Comparison of ENCODE assay signal across 17 cellular contexts in the genomic region with DNA sequence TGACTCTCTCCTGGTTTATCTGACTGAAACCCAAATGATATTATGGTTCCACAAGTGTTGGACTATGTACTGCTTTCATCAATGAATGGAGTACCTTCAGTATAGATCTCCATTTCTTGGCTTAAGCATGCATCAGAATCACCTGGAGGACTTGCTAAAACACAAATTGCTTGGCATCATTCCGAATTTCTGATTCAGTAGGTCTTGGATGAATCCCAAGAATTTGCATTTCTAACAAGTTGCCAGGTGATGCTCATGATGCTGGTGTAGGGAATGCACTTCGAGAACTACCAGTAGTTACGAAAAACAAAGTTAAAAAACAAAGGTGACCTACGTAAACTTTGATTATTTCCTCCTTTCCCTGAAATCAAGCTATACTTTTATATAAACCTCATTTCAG.
DNase-seq lines count a peak whose midpoint lies in the region; ATAC-seq and TF ChIP-seq lines count a peak whose summit lies in the region.
"Had no signal": no experiment of that assay in that cellular context is flagged by ENCODE, and none has a peak within 500 bp of the region (broad histone marks: within the 10 kb centered on the region; RNA-seq: fewer than 3 reads in every experiment).

No MANE protein-coding gene starts in this region.

- no peaks in the 10 kb centered on the region for H3K36me3 Mint-ChIP-seq in activated naive CD4-positive, alpha-beta T cell treated with anti-CD3 and anti-CD28 coated beads, Interleukin-2, amount 50 U/mL, for 72 hours
- H3K36me3 Mint-ChIP-seq in natural killer cell treated with Interleukin-12 subunit alpha and Interleukin-12 subunit beta and Interleukin-15 and Interleukin-18, amount 100 ng/mL, for 72 hours, result no peaks in the 10 kb centered on the region

- H3K36me3 ChIP-seq in PC-3 (ENCODE audit: low read depth, low read length), result no peaks in the 10 kb centered on the region

- no peaks in the 10 kb centered on the region for H3K4me1 Mint-ChIP-seq in natural killer cell treated with Interleukin-12 subunit alpha and Interleukin-12 subunit beta and Interleukin-15 and Interleukin-18, amount 100 ng/mL, for 72 hours (ENCODE audit: low read depth in 2 of 2)

- H3K9me3 ChIP-seq in PC-3 (ENCODE audit: low read length), result no peaks in the 10 kb centered on the region

- H3K9me2 ChIP-seq in PC-3 (replicated peaks; ENCODE audit: low read length), result no peaks in the 10 kb centered on the region

- H3K4me1 ChIP-seq in PC-3 (ENCODE audit: insufficient read depth, low read length), result no peaks in the 10 kb centered on the region

- no peaks in the 10 kb centered on the region for H3K9me3 Mint-ChIP-seq in activated naive CD4-positive, alpha-beta T cell treated with anti-CD3 and anti-CD28 coated beads, Interleukin-2, amount 50 U/mL, for 72 hours
- H3K9me3 Mint-ChIP-seq in natural killer cell treated with Interleukin-12 subunit alpha and Interleukin-12 subunit beta and Interleukin-15 and Interleukin-18, amount 100 ng/mL, for 72 hours, result peaks cover 10% of the 10 kb centered on the region

- BruUV-seq in PC-3 (replicated peaks; lab: Mats Ljungman, UMichigan), result no TSS peak

- no peak for ATAC-seq in PC-3
- ATAC-seq in activated naive CD4-positive, alpha-beta T cell treated with anti-CD3 and anti-CD28 coated beads, Interleukin-2, amount 50 U/mL, for 72 hours, result no peak
- no peak for ATAC-seq in natural killer cell treated with Interleukin-12 subunit alpha and Interleukin-12 subunit beta and Interleukin-15 and Interleukin-18, amount 100 ng/mL, for 72 hours

- CTCF ChIA-PET in PC-3 (lab: Charles Lee), result no interaction called here

- intact Hi-C loops in PC-3 (cut with micrococcal nuclease), result no loop called here

- H3K9ac ChIP-seq in PC-3 (ENCODE audit: low read length), result no peak overlapping the region

- no peak overlapping the region for H3K4me2 ChIP-seq in PC-3 (ENCODE audit: low read length)

- H3K4me3 ChIP-seq in PC-3 (ENCODE audit: low read length) (no peak overlapping the region), epithelial cell of esophagus (ENCODE audit: low read length) (no peak overlapping the region)

- no peak overlapping the region for H2AFZ ChIP-seq in PC-3 (ENCODE audit: low read length)

- H3F3A ChIP-seq in PC-3 (ENCODE audit: low read length, unreplicated experiment), result no peaks in the 10 kb centered on the region

- H3K27me3 ChIP-seq in PC-3 (ENCODE audit: low read length), result no peaks in the 10 kb centered on the region

- H3K27me3 Mint-ChIP-seq in natural killer cell treated with Interleukin-12 subunit alpha and Interleukin-12 subunit beta and Interleukin-15 and Interleukin-18, amount 100 ng/mL, for 72 hours, result no peaks in the 10 kb centered on the region

- H3K27ac Mint-ChIP-seq in activated naive CD4-positive, alpha-beta T cell treated with anti-CD3 and anti-CD28 coated beads, Interleukin-2, amount 50 U/mL, for 72 hours, result no peak overlapping the region
- no peak overlapping the region for H3K27ac Mint-ChIP-seq in natural killer cell treated with Interleukin-12 subunit alpha and Interleukin-12 subunit beta and Interleukin-15 and Interleukin-18, amount 100 ng/mL, for 72 hours

- no peaks in the 10 kb centered on the region for H3K79me2 ChIP-seq in PC-3 (ENCODE audit: low read length)

- no peak overlapping the region for H3K27ac ChIP-seq in PC-3 (ENCODE audit: low read length)
- H3K27ac ChIP-seq: RWPE1 had no signal

- no peak for TF ChIP-seq CTCF in PC-3 (conservative IDR thresholded peaks at IDR 0.05; ENCODE audit: low read depth, low read length)
- no peak for TF ChIP-seq CTCF in epithelial cell of esophagus (IDR thresholded peaks at IDR 0.05; ENCODE audit: insufficient read depth, low read depth, low read length, missing control alignments)

- no peaks in the 10 kb centered on the region for H4K20me1 ChIP-seq in PC-3 (ENCODE audit: low read length)

- H3K4me3 Mint-ChIP-seq in natural killer cell treated with Interleukin-12 subunit alpha and Interleukin-12 subunit beta and Interleukin-15 and Interleukin-18, amount 100 ng/mL, for 72 hours, result no peak overlapping the region

- POLR2A ChIA-PET in PC-3 (lab: Charles Lee; ENCODE audit: unreplicated experiment), result no interaction called here

- DNase-seq in COR-L47 (lab: John Stamatoyannopoulos, UW) (peak; percentile 65), NCI-H2171 (lab: John Stamatoyannopoulos, UW) (peak; percentile 43), PC-3 (peak; percentile 12), epithelial cell of esophagus (ENCODE audit: low read depth) (peak; percentile 45), RPMI8226 (no peak)
- no peak for DNase-seq in activated naive CD4-positive, alpha-beta T cell treated with anti-CD3 and anti-CD28 coated beads, Interleukin-2, amount 50 U/mL, for 72 hours (ENCODE audit: low spot score in 2 of 2)
- DNase-seq in natural killer cell treated with Interleukin-12 subunit alpha and Interleukin-12 subunit beta and Interleukin-15 and Interleukin-18, amount 100 ng/mL, for 72 hours (ENCODE audit: low spot score), result no peak
- DNase-seq: DMS153, H7, NCI-H1092, NCI-H1436 treated with DMSO at 0.1 percent for 48 hours, NCI-H187 treated with DMSO at 0.1 percent for 48 hours, NCI-H2227 treated with DMSO at 0.1 percent for 48 hours, NCI-H510A treated with DMSO at 0.1 percent for 48 hours, NCI-H774, SHP77 treated with DMSO at 0.1 percent for 48 hours had no signal

Comparison
In these comparisons a context has a peak if more than half of its experiments do, and no peak if none do; other contexts are left out.
1. DNase-seq: peak in COR-L47 (single experiment), NCI-H2171 (single experiment), PC-3 (single experiment) and epithelial cell of esophagus (single experiment); none in RPMI8226 (single experiment), activated naive CD4-positive, alpha-beta T cell treated with anti-CD3 and anti-CD28 coated beads, Interleukin-2, amount 50 U/mL, for 72 hours (0 of 2) and natural killer cell treated with Interleukin-12 subunit alpha and Interleukin-12 subunit beta and Interleukin-15 and Interleukin-18, amount 100 ng/mL, for 72 hours (single experiment).